ENCODE assay signal across 12 cellular contexts in the genomic region with DNA sequence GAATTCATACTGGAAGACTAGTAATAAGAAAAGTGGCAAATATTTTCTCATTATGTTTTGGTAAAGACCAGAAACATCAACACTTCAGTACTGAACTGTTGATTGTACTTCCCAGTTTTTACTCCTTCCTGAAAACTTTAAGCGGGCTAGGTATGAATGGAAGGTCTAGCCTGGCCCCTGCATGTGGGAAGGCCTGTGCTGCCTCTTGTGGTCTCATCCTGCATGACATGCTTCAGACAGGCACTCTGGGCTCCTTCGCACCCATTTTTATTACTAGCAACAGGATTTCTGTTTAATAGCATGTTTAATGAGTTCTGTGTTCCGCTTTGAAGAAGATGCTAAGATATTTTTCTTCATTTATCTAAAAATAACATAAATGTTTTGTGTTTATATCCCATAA.
DNase-seq lines count a peak whose midpoint lies in the region; ATAC-seq, FAIRE-seq and TF ChIP-seq lines count a peak whose summit lies in the region.
"Had no signal": no experiment of that assay in that cellular context is flagged by ENCODE, and none has a peak within 500 bp of the region (broad histone marks: within the 10 kb centered on the region; RNA-seq: fewer than 3 reads in every experiment).

No MANE protein-coding gene starts in this region.

- H3K9me2 ChIP-seq in PC-3 (replicated peaks; ENCODE audit: low read length): no peaks in the 10 kb centered on the region

- BruUV-seq in PC-3 (replicated peaks; lab: Mats Ljungman, UMichigan): no TSS peak

- no peaks in the 10 kb centered on the region for H3K36me3 ChIP-seq in PC-3 (ENCODE audit: low read depth, low read length)

- ATAC-seq in PC-3 (no peak), Right ventricle myocardium superior (ENCODE audit: poor library complexity) (peak; percentile 51), HG02981 (IDR thresholded peaks at IDR 0.05; ENCODE audit: unreplicated experiment) (no peak), HG02571 (IDR thresholded peaks at IDR 0.05; ENCODE audit: unreplicated experiment) (no peak)
- ATAC-seq: natural killer cell had no signal

- POLR2A ChIA-PET in AG04450 (lab: Yijun Ruan, JAX): no interaction called here
- POLR2A ChIA-PET in PC-3 (lab: Charles Lee; ENCODE audit: unreplicated experiment): no interaction called here

- FAIRE-seq in GM19239 (lab: Jason Lieb, UNC): peak; percentile 37
- FAIRE-seq: GM18507 had no signal

- no peaks in the 10 kb centered on the region for H3K79me2 ChIP-seq in PC-3 (ENCODE audit: low read length)

- H3K9me3 ChIP-seq in AG04450 (ENCODE audit: control insufficient read depth, insufficient read depth, low read length) (no peaks in the 10 kb centered on the region), PC-3 (ENCODE audit: low read length) (no peaks in the 10 kb centered on the region)

- H3K27ac ChIP-seq in AG04450 (ENCODE audit: low read depth, low read length) (no peak overlapping the region), PC-3 (ENCODE audit: low read length) (no peak overlapping the region)
- H3K27ac ChIP-seq: coronary artery had no signal

- TF ChIP-seq CTCF in AG04450 (IDR thresholded peaks at IDR 0.05; ENCODE audit: low read depth, low read length) (peak; percentile 52), PC-3 (conservative IDR thresholded peaks at IDR 0.05; ENCODE audit: low read depth, low read length) (peak; percentile 61)

- H3K9ac ChIP-seq in PC-3 (ENCODE audit: low read length): no peak overlapping the region

- CTCF ChIA-PET in AG04450 (lab: Charles Lee): no interaction called here
- CTCF ChIA-PET in PC-3 (lab: Charles Lee): no interaction called here

- no peaks in the 10 kb centered on the region for H3F3A ChIP-seq in PC-3 (ENCODE audit: low read length, unreplicated experiment)

- H4K20me1 ChIP-seq in PC-3 (ENCODE audit: low read length): no peaks in the 10 kb centered on the region

- H3K4me1 ChIP-seq in PC-3 (ENCODE audit: insufficient read depth, low read length): no peaks in the 10 kb centered on the region

- intact Hi-C loops in PC-3 (cut with micrococcal nuclease): no loop called here
- intact Hi-C loops in Right ventricle myocardium superior (cut with DNase I): no loop called here

- H3K27me3 ChIP-seq in AG04450 (ENCODE audit: control insufficient read depth, insufficient read depth, low read length) (no peaks in the 10 kb centered on the region), PC-3 (ENCODE audit: low read length) (no peaks in the 10 kb centered on the region)

- H3K4me3 ChIP-seq in AG04450 (ENCODE audit: low read depth, low read length) (no peak overlapping the region), PC-3 (ENCODE audit: low read length) (no peak overlapping the region)
- H3K4me3 ChIP-seq: coronary artery had no signal

- H3K4me2 ChIP-seq in PC-3 (ENCODE audit: low read length): no peak overlapping the region

- H2AFZ ChIP-seq in PC-3 (ENCODE audit: low read length): no peak overlapping the region

- no peak for DNase-seq in AG04450 (ENCODE audit: low read depth, low spot score)
- no peak for DNase-seq in GM19239 (ENCODE audit: insufficient read length, low spot score)
- peak; percentile 26 for DNase-seq in PC-3
- no peak for DNase-seq in Right ventricle myocardium superior
- no peak for DNase-seq in NCI-H1105 (lab: John Stamatoyannopoulos, UW)
- no peak for DNase-seq in ecto neural progenitor cell (ENCODE audit: low spot score)
- DNase-seq: activated CD4-positive, alpha-beta T cell treated with anti-CD3 and anti-CD28 coated beads for 4 hours; natural killer cell had no signal
